6 cellular contexts compared by ENCODE assay signal in the genomic region with DNA sequence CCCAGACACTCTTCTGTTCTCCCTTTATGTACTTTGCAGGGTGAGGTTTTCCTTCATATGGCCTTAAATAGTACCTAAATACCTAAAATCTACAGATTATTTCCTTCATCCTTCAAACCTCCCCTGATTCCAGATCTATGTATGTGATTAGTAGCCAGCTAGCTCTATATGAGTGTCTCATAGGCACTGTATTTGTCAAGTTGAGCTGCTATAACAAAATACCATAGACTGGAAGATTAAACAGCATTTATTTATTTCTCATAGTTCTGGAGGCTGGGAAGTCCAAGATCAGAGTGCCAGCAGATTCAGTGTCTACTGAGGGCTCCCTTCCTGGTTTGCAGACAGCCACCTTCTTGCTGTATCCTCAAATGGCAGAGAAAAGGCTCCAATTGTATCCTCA.
"Had no signal": no experiment of that assay in that cellular context is flagged by ENCODE, and none has a peak within 500 bp of the region (broad histone marks: within the 10 kb centered on the region; RNA-seq: fewer than 3 reads in every experiment).

No MANE protein-coding gene starts in this region.

- FAIRE-seq: HTR-8/SVneo had no signal

- DNase-seq: IMR-90, KBM-7, KG1 had no signal

- H3K9ac ChIP-seq: KMS-11 had no signal

- H3K4me2 ChIP-seq: KMS-11 had no signal

- H3K27ac ChIP-seq: HL-60, KMS-11 had no signal
